15 cellular contexts compared by ENCODE assay signal in genomic region chr7:116871061-116871700, GRCh38. TPM values are rescaled to one million over a fixed set of nuclear protein-coding genes. Genes with fewer than 3 reads are reported as not detected.
A peak's percentile ranks its signal among the peaks of the same experiment; 100 is the strongest.
DNase-seq lines count a peak whose midpoint lies in the region; ATAC-seq, FAIRE-seq and TF ChIP-seq lines count a peak whose summit lies in the region.
"Had no signal": no experiment of that assay in that cellular context is flagged by ENCODE, and none has a peak within 500 bp of the region (broad histone marks: within the 10 kb centered on the region; RNA-seq: fewer than 3 reads in every experiment).

No MANE protein-coding gene starts in this region.

- H3K36me3 Mint-ChIP-seq in astrocyte (ENCODE audit: low read depth, unreplicated experiment) = peaks cover 3% of the 10 kb centered on the region

- no peak overlapping the region for H3K18ac ChIP-seq in mesendoderm (ENCODE audit: low read length)

- H2BK5ac ChIP-seq in mesendoderm (ENCODE audit: low read length) = no peak overlapping the region

- H4K20me1 ChIP-seq in HepG2 (ENCODE audit: insufficient read depth, low read length) (peaks cover 61% of the 10 kb centered on the region), astrocyte (ENCODE audit: insufficient read depth, low read length) (peaks cover 97% of the 10 kb centered on the region)

- POLR2A ChIA-PET in HepG2 (lab: Yijun Ruan, JAX) = no interaction called here

- TF ChIP-seq RAD21 in liver (IDR thresholded peaks at IDR 0.05) (no peak), HepG2 (CRISPR knock-in tag; IDR thresholded peaks at IDR 0.05) (no peak)

- peaks cover 41% of the 10 kb centered on the region for H3K4me1 Mint-ChIP-seq in astrocyte (ENCODE audit: low read depth, unreplicated experiment)

- CTCF ChIA-PET in HepG2 (lab: Yijun Ruan, JAX; ENCODE audit: low intra/inter-chr PET ratio, low total read pairs) = no interaction called here

- 82% methylated on average over 6 of the region's 6 CpGs for WGBS in liver
- 87% methylated on average over 6 of the region's 6 CpGs for WGBS in HepG2 (ENCODE audit: low lambda C conversion rate)
- WGBS in mesendoderm (ENCODE audit: extremely low coverage, insufficient coverage, low lambda C conversion rate) = no CpG with 5 or more reads among the region's 6 CpGs

- H3K9me3 Mint-ChIP-seq in astrocyte (ENCODE audit: unreplicated experiment) = no peaks in the 10 kb centered on the region

- H3K27ac ChIP-seq in liver (ENCODE audit: low read depth in 1 of 2, low read length in 2 of 2) (peak overlapping the region; percentile 47 to 48), HepG2 (ENCODE audit: extremely low read length, insufficient read depth, low read length) (no peak overlapping the region), astrocyte (ENCODE audit: low read depth, low read length) (no peak overlapping the region), mesendoderm (ENCODE audit: low read depth, low read length) (no peak overlapping the region)
- H3K27ac ChIP-seq: C4-2B had no signal

- no peak overlapping the region for H3K4me3 ChIP-seq in liver (ENCODE audit: low read depth in 1 of 3, low read length in 3 of 3)
- no peak overlapping the region for H3K4me3 ChIP-seq in HepG2 (replicated peaks in 1 of 3; ENCODE audit: insufficient read depth in 1 of 3, low read depth in 2 of 3, low read length in 3 of 3)
- H3K4me3 ChIP-seq in astrocyte (ENCODE audit: insufficient read depth, low read depth, low read length) = no peak overlapping the region
- H3K4me3 ChIP-seq in mesendoderm (ENCODE audit: low read length) = no peak overlapping the region

- H3K4ac ChIP-seq in mesendoderm (ENCODE audit: low read depth, low read length) = no peak overlapping the region

- H3K4me1 ChIP-seq in liver (ENCODE audit: control insufficient read depth in 4 of 4, insufficient read depth in 4 of 4, low read length in 3 of 4) (peaks cover 0 to 8% (median 4%) of the 10 kb centered on the region in 4 donors), HepG2 (ENCODE audit: insufficient read depth, low read length) (peaks cover 57% of the 10 kb centered on the region), astrocyte (ENCODE audit: insufficient read depth, low read length) (no peaks in the 10 kb centered on the region), mesendoderm (ENCODE audit: control insufficient read depth, low read depth, low read length) (no peaks in the 10 kb centered on the region)

- H2AK5ac ChIP-seq in mesendoderm (ENCODE audit: low read length) = no peak overlapping the region

- FAIRE-seq in HepG2 (lab: Jason Lieb, UNC) (no peak), astrocyte (lab: Jason Lieb, UNC) (no peak)

- H3K36me3 ChIP-seq in liver (ENCODE audit: control insufficient read depth in 4 of 4, insufficient read depth in 3 of 4, low read depth in 1 of 4, low read length in 3 of 4) (no peaks in the 10 kb centered on the region), HepG2 (replicated peaks in 1 of 2; ENCODE audit: control insufficient read depth in 1 of 2, insufficient read depth in 2 of 2, low read length in 2 of 2) (peaks cover 1 to 6% of the 10 kb centered on the region in 2 experiments; a peak in 4 of 5 replicates), astrocyte (ENCODE audit: insufficient read depth, low read length) (no peaks in the 10 kb centered on the region), mesendoderm (ENCODE audit: control insufficient read depth, insufficient read depth, low read length) (no peaks in the 10 kb centered on the region)

- H2AFZ ChIP-seq in HepG2 (ENCODE audit: low read length) (no peak overlapping the region), astrocyte (ENCODE audit: low read depth, low read length) (no peak overlapping the region)

- H3K9me3 ChIP-seq in liver (ENCODE audit: control insufficient read depth in 4 of 4, low read length in 3 of 4) = no peaks in the 10 kb centered on the region
- no peaks in the 10 kb centered on the region for H3K9me3 ChIP-seq in HepG2 (ENCODE audit: low read length)
- no peaks in the 10 kb centered on the region for H3K9me3 ChIP-seq in astrocyte (ENCODE audit: insufficient read depth, low read depth, low read length)

- peaks cover 96% of the 10 kb centered on the region for H3K79me2 ChIP-seq in HepG2 (ENCODE audit: insufficient read depth, low read length)
- peaks cover 99% of the 10 kb centered on the region for H3K79me2 ChIP-seq in astrocyte (ENCODE audit: insufficient read depth, low read length)
- peaks cover 64% of the 10 kb centered on the region for H3K79me2 ChIP-seq in mesendoderm (ENCODE audit: control insufficient read depth, insufficient read depth, low read length)

- DNase-seq in HepG2 (ENCODE audit: low spot score) = no peak
- no peak for DNase-seq in astrocyte (ENCODE audit: low read depth)
- DNase-seq in mesendoderm = peak; percentile 11
- DNase-seq in GF-D8 (lab: John Stamatoyannopoulos, UW) = no peak
- DNase-seq in superior temporal gyrus (ENCODE audit: extremely low spot score) = no peak
- DNase-seq in germinal center (ENCODE audit: low spot score) = no peak
- DNase-seq in activated CD4-positive, alpha-beta T cell treated with anti-CD3 and anti-CD28 coated beads, Interleukin-2, amount 50 U/mL, for 1 hour = no peak
- DNase-seq: hippocampal formation; NCI-H1092; NK-92 treated with Interleukin-12 subunit alpha and Interleukin-12 subunit beta, amount 100 ng/mL, for 24 hours; SIG-M5; stimulated activated CD4-positive, alpha-beta T cell treated with anti-CD3 and anti-CD28 coated beads, Interleukin-12 subunit alpha, Interleukin-12 subunit beta, amount 100 ng/mL, for 4 hours had no signal

- H3K4me3 Mint-ChIP-seq in astrocyte (ENCODE audit: unreplicated experiment) = no peak overlapping the region

- TF ChIP-seq EP300 in HepG2 (IDR thresholded peaks at IDR 0.05; ENCODE audit: low read depth in 2 of 2, low read length in 2 of 2) (no peak), HepG2 (CRISPR knock-in tag; IDR thresholded peaks at IDR 0.05; ENCODE audit: borderline replicate concordance) (no peak)

- no peak overlapping the region for H2BK15ac ChIP-seq in mesendoderm (replicated peaks; ENCODE audit: low read depth)

- H4K5ac ChIP-seq in mesendoderm (ENCODE audit: low read length) = no peak overlapping the region

- no peak for ATAC-seq in HepG2
- ATAC-seq: left lobe of liver had no signal

- no peak overlapping the region for H3K27ac Mint-ChIP-seq in astrocyte (ENCODE audit: unreplicated experiment)

- H3K27me3 ChIP-seq in liver (ENCODE audit: control insufficient read depth in 4 of 4, insufficient read depth in 4 of 4, low read length in 3 of 4) (no peaks in the 10 kb centered on the region), HepG2 (ENCODE audit: control insufficient read depth in 1 of 2, insufficient read depth in 2 of 2, low read length in 2 of 2) (no peaks in the 10 kb centered on the region), astrocyte (ENCODE audit: insufficient read depth, low read length) (no peaks in the 10 kb centered on the region), mesendoderm (ENCODE audit: insufficient read depth, low read length, poor library complexity) (no peaks in the 10 kb centered on the region)

- no peak overlapping the region for H3K56ac ChIP-seq in mesendoderm (ENCODE audit: low read length)

- no peak overlapping the region for H3K9ac ChIP-seq in liver (ENCODE audit: low read depth in 1 of 2, low read length in 2 of 2)
- no peak overlapping the region for H3K9ac ChIP-seq in HepG2 (ENCODE audit: insufficient read depth, low read depth, low read length)
- no peak overlapping the region for H3K9ac ChIP-seq in astrocyte (ENCODE audit: low read length)
- H3K9ac ChIP-seq in mesendoderm (ENCODE audit: low read length) = no peak overlapping the region

- in situ Hi-C loops in HepG2 (cut with HindIII; ENCODE audit: extremely low pct_ligation_motif_present, low pct_unique_long_range_greater_than_20kb) = no loop called here

- H3K23ac ChIP-seq in mesendoderm (ENCODE audit: low read length) = no peak overlapping the region

- no peaks in the 10 kb centered on the region for H3K27me3 Mint-ChIP-seq in astrocyte (ENCODE audit: low read depth, unreplicated experiment)

- intact Hi-C loops in HepG2 (cut with micrococcal nuclease; ENCODE audit: unreplicated experiment) = no loop called here

- peaks cover 12% of the 10 kb centered on the region for H3K79me1 ChIP-seq in mesendoderm (ENCODE audit: low read length)

- H2BK120ac ChIP-seq in mesendoderm (ENCODE audit: low read depth, low read length) = no peak overlapping the region

- TF ChIP-seq CTCF in liver (IDR thresholded peaks at IDR 0.05; ENCODE audit: low read depth, low read length, missing input control) = no peak
- no peak for TF ChIP-seq CTCF in HepG2 (CRISPR knock-in tag; IDR thresholded peaks at IDR 0.05)
- no peak for TF ChIP-seq CTCF in astrocyte (IDR thresholded peaks at IDR 0.05; ENCODE audit: insufficient read depth, low read depth, low read length)

- no peak overlapping the region for H3K4me2 ChIP-seq in HepG2 (ENCODE audit: low read depth, low read length)
- peak overlapping the region; percentile 24 for H3K4me2 ChIP-seq in astrocyte (ENCODE audit: low read length)
- no peak overlapping the region for H3K4me2 ChIP-seq in mesendoderm (ENCODE audit: low read length)

- TF ChIP-seq POLR2A in HepG2 (IDR thresholded peaks at IDR 0.05; ENCODE audit: insufficient read depth in 1 of 2, low read depth in 2 of 2, low read length in 2 of 2) = no peak

- no TSS peak for BruUV-seq in HepG2 (replicated peaks; lab: Mats Ljungman, UMichigan)

- no peak overlapping the region for H4K8ac ChIP-seq in mesendoderm (ENCODE audit: low read depth, low read length)

RNA-seq across cellular contexts. Expression of gene CAPZA2, which starts 8.8 kb away (rescaled TPM):
- 10 to 100 TPM; 64.3 to 90.0 TPM for total RNA-seq in liver
- 10 to 100 TPM; 45.1 to 73.9 TPM for polyA plus RNA-seq in liver
- 199 and 286 TPM in 2 replicates for total RNA-seq in HepG2 (2016; rRNA removed; fragmentation: Illumina TruSeq; extraction: Trizol)
- 24.4 and 27.4 TPM in 2 replicates for total RNA-seq in HepG2 (2016; cell fraction: cytosol; rRNA removed; fragmentation: Illumina TruSeq; extraction: Trizol; ENCODE audit: low read depth)
- total RNA-seq in HepG2 (2016; cell fraction: insoluble cytoplasmic fraction; rRNA removed; fragmentation: Illumina TruSeq; extraction: Trizol) = 185 and 316 TPM in 2 replicates
- 84.0 and 101 TPM in 2 replicates for total RNA-seq in HepG2 (2016; cell fraction: membrane; rRNA removed; fragmentation: Illumina TruSeq; extraction: Trizol)
- total RNA-seq in HepG2 (2016; cell fraction: nucleus; rRNA removed; fragmentation: Illumina TruSeq; extraction: Trizol) = 80.2 and 86.7 TPM in 2 replicates
- polyA plus RNA-seq in HepG2 (2011; rRNA removed) = 30.6 and 38.4 TPM in 2 replicates
- polyA plus RNA-seq in HepG2 (2011; cell fraction: cytosol; rRNA removed) = 13.6 and 23.2 TPM in 2 replicates
- 7.4 and 12.5 TPM in 2 replicates for polyA plus RNA-seq in HepG2 (2011; cell fraction: nucleus; rRNA removed)
- 60.2 and 71.6 TPM in 2 replicates for polyA plus RNA-seq in HepG2 (2012)
- polyA plus RNA-seq in HepG2 (2016; cell fraction: cytosol; fragmentation: Illumina TruSeq; extraction: Trizol; ENCODE audit: low read depth) = 19.1 TPM in 2 replicates
- 177 and 188 TPM in 2 replicates for polyA plus RNA-seq in HepG2 (2016; cell fraction: insoluble cytoplasmic fraction; fragmentation: Illumina TruSeq; extraction: Trizol; ENCODE audit: low read depth)
- polyA plus RNA-seq in HepG2 (2016; cell fraction: membrane; fragmentation: Illumina TruSeq; extraction: Trizol; ENCODE audit: low read depth) = 37.6 and 44.7 TPM in 2 replicates
- polyA plus RNA-seq in HepG2 (2016; cell fraction: nucleus; fragmentation: Illumina TruSeq; extraction: Trizol; ENCODE audit: insufficient read depth, low read depth) = 56.1 and 58.9 TPM in 2 replicates
- 14.8 and 29.3 TPM in 2 replicates for polyA minus RNA-seq in HepG2 (2011; rRNA and poly(A)+ RNA removed; ENCODE audit: low replicate concordance)
- 31.0 and 34.3 TPM in 2 replicates for polyA minus RNA-seq in HepG2 (2011; cell fraction: cytosol; rRNA and poly(A)+ RNA removed)
- polyA minus RNA-seq in HepG2 (2011; cell fraction: nucleus; rRNA and poly(A)+ RNA removed) = 77.0 and 95.7 TPM in 2 replicates
- total RNA-seq in astrocyte = 228 and 261 TPM in 2 replicates
- polyA plus RNA-seq in mesendoderm (2013, experiment 1 of 2) = 59.5 TPM
- 56.8 TPM for polyA plus RNA-seq in mesendoderm (2013, experiment 2 of 2)

Comparison
In these comparisons a context has a peak if more than half of its experiments do, and no peak if none do; other contexts are left out.
1. H3K27ac ChIP-seq: peak in liver (2 of 2); none in HepG2 (single experiment), astrocyte (single experiment) and mesendoderm (single experiment).